ENCODE assay signal across 25 cellular contexts in the genomic region with DNA sequence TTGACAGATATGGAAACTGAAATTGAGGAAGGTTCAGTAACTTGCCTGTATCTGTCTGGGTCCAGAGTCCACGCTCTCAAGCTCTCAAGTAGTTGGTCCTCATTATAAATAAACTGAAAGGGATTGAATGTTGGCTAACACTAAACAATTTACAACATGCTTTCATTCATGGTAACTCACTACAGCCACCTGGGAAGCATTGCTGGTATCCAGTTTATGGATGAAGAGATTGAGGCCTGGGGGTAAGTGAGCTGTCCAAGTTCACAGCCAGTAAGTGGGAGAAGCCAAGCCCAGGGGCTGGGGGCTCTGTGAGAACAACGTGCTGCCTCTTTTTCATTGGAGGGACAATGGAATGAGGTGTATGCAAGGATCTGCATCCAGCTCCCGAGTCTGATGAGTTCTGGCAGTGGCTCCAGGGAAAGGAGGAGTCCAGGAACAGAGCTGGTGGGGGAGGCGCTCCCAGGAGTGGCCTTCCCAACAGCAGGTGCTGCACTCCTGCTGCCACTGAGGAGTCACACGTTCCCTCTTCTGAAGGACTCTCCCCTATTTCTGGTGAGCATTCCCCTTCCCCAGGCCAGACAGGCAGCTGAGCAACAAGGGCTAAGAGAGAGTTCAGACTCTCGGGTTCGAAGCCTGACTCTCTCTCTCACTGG.
DNase-seq lines count a peak whose midpoint lies in the region; ATAC-seq and TF ChIP-seq lines count a peak whose summit lies in the region.
"Had no signal": no experiment of that assay in that cellular context is flagged by ENCODE, and none has a peak within 500 bp of the region (broad histone marks: within the 10 kb centered on the region; RNA-seq: fewer than 3 reads in every experiment).

No MANE protein-coding gene starts in this region.

- no peak for TF ChIP-seq POLR2A in tibial nerve (IDR thresholded peaks at IDR 0.05)

- CTCF ChIA-PET in activated CD8-positive, alpha-beta memory T cell treated with anti-CD3 and anti-CD28 coated beads, Interleukin-2, amount 10 ng/mL, durations not matched to agents 7 days and 5 days (lab: Charles Lee) = no interaction called here

- intact Hi-C loops in activated CD4-positive, alpha-beta T cell treated with anti-CD3 and anti-CD28 coated beads, Interleukin-2, amount 10 ng/mL, durations not matched to agents 24 days and 14 days (cut with micrococcal nuclease) = no loop called here

- H3K36me3 Mint-ChIP-seq in activated CD4-positive, alpha-beta T cell treated with anti-CD3 and anti-CD28 coated beads, Interleukin-2, amount 10 ng/mL, durations not matched to agents 24 days and 14 days (ENCODE audit: low read depth) = no peaks in the 10 kb centered on the region
- no peaks in the 10 kb centered on the region for H3K36me3 Mint-ChIP-seq in brain
- H3K36me3 Mint-ChIP-seq in mesothelial cell of epicardium = no peaks in the 10 kb centered on the region
- no peaks in the 10 kb centered on the region for H3K36me3 Mint-ChIP-seq in activated CD8-positive, alpha-beta memory T cell treated with anti-CD3 and anti-CD28 coated beads, Interleukin-2, amount 10 ng/mL, durations not matched to agents 7 days and 5 days
- H3K36me3 Mint-ChIP-seq: IgD-negative memory B cell had no signal

- 77 to 79% methylated on average over 7 of the region's 7 CpGs for WGBS in tibial nerve, 2 donors

- no peak overlapping the region for H3K27ac Mint-ChIP-seq in activated CD4-positive, alpha-beta T cell treated with anti-CD3 and anti-CD28 coated beads, Interleukin-2, amount 10 ng/mL, durations not matched to agents 24 days and 14 days
- H3K27ac Mint-ChIP-seq in brain (peak overlapping the region in 3 of 5 experiments; percentile 32 to 50 (median 41)), mesothelial cell of epicardium (peak overlapping the region; percentile 38)
- H3K27ac Mint-ChIP-seq in activated CD8-positive, alpha-beta memory T cell treated with anti-CD3 and anti-CD28 coated beads, Interleukin-2, amount 10 ng/mL, durations not matched to agents 7 days and 5 days = no peak overlapping the region
- H3K27ac Mint-ChIP-seq: CD4-positive, alpha-beta T cell; IgD-negative memory B cell had no signal

- H3K27ac ChIP-seq in tibial nerve = peak overlapping the region in 3 of 4 donors; percentile 10 to 82 (median 65)
- H3K27ac ChIP-seq: A549; BLaER1 treated with 17β-estradiol and CSF1 and Interleukin-3, amounts not matched to agents 10 nM and 100 nM; HL-60; PC-9; SJCRH30 had no signal

- H3K27me3 ChIP-seq in tibial nerve = no peaks in the 10 kb centered on the region
- H3K27me3 ChIP-seq: BLaER1 treated with 17β-estradiol and CSF1 and Interleukin-3, amounts not matched to agents 10 nM and 100 nM had no signal

- no peak overlapping the region for H3K4me3 ChIP-seq in tibial nerve
- H3K4me3 ChIP-seq: A549; BLaER1 treated with 17β-estradiol and CSF1 and Interleukin-3, amounts not matched to agents 10 nM and 100 nM; GM12878; PC-9; SJCRH30 had no signal

- TF ChIP-seq CTCF in brain (conservative IDR thresholded peaks at IDR 0.05) (no peak), mesothelial cell of epicardium (IDR thresholded peaks at IDR 0.05; ENCODE audit: unreplicated experiment) (no peak), tibial nerve (IDR thresholded peaks at IDR 0.05) (no peak)

- peaks cover 0 to 18% (median 2%) of the 10 kb centered on the region in 4 donors for H3K4me1 ChIP-seq in tibial nerve

- no peaks in the 10 kb centered on the region for H3K9me3 ChIP-seq in tibial nerve
- H3K9me3 ChIP-seq: A549; BLaER1 treated with 17β-estradiol and CSF1 and Interleukin-3, amounts not matched to agents 10 nM and 100 nM; SJCRH30 had no signal

- no peaks in the 10 kb centered on the region for H3K9me3 Mint-ChIP-seq in activated CD4-positive, alpha-beta T cell treated with anti-CD3 and anti-CD28 coated beads, Interleukin-2, amount 10 ng/mL, durations not matched to agents 24 days and 14 days
- H3K9me3 Mint-ChIP-seq in brain = peaks cover 0 to 9% (median 3%) of the 10 kb centered on the region in 5 experiments
- peaks cover 5% of the 10 kb centered on the region for H3K9me3 Mint-ChIP-seq in mesothelial cell of epicardium
- H3K9me3 Mint-ChIP-seq in activated CD8-positive, alpha-beta memory T cell treated with anti-CD3 and anti-CD28 coated beads, Interleukin-2, amount 10 ng/mL, durations not matched to agents 7 days and 5 days (ENCODE audit: low read depth) = no peaks in the 10 kb centered on the region
- H3K9me3 Mint-ChIP-seq: CD4-positive, alpha-beta T cell had no signal

- DNase-seq in activated CD4-positive, alpha-beta T cell treated with anti-CD3 and anti-CD28 coated beads, Interleukin-2, amount 10 ng/mL, durations not matched to agents 24 days and 14 days = peak; percentile 45
- DNase-seq in activated CD4-positive, alpha-beta T cell treated with anti-CD3 and anti-CD28 coated beads, Interleukin-2, amount 50 U/mL, for 1 hour = no peak
- DNase-seq in mesothelial cell of epicardium (ENCODE audit: low spot score in 2 of 2, unreplicated experiment in 2 of 2) = no peak
- no peak for DNase-seq in tibial nerve (ENCODE audit: low spot score in 2 of 2)
- DNase-seq in NCI-H1694 treated with DMSO at 0.1 percent for 48 hours (lab: John Stamatoyannopoulos, UW) = no peak
- DNase-seq in activated CD8-positive, alpha-beta memory T cell treated with anti-CD3 and anti-CD28 coated beads, Interleukin-2, amount 10 ng/mL, durations not matched to agents 7 days and 5 days = no peak
- DNase-seq: AML-193; CD4-positive, alpha-beta T cell; NCI-H1048; NCI-H1436; NCI-H187 treated with DMSO at 0.1 percent for 48 hours; NCI-H2107; NCI-H2227 treated with DMSO at 0.1 percent for 48 hours; NCI-H69; PC-9; SJCRH30 had no signal

- peaks cover 13% of the 10 kb centered on the region for H3K27me3 Mint-ChIP-seq in activated CD4-positive, alpha-beta T cell treated with anti-CD3 and anti-CD28 coated beads, Interleukin-2, amount 10 ng/mL, durations not matched to agents 24 days and 14 days
- H3K27me3 Mint-ChIP-seq in brain (peaks cover 15% of the 10 kb centered on the region), mesothelial cell of epicardium (ENCODE audit: low read depth) (no peaks in the 10 kb centered on the region)
- H3K27me3 Mint-ChIP-seq in activated CD8-positive, alpha-beta memory T cell treated with anti-CD3 and anti-CD28 coated beads, Interleukin-2, amount 10 ng/mL, durations not matched to agents 7 days and 5 days = peaks cover 7% of the 10 kb centered on the region

- no peaks in the 10 kb centered on the region for H3K36me3 ChIP-seq in tibial nerve
- H3K36me3 ChIP-seq: BLaER1 treated with 17β-estradiol and CSF1 and Interleukin-3, amounts not matched to agents 10 nM and 100 nM; SJCRH30 had no signal

- ATAC-seq in GM21528 (IDR thresholded peaks at IDR 0.05; ENCODE audit: low FRiP score, unreplicated experiment) = no peak
- no peak for ATAC-seq in activated CD8-positive, alpha-beta memory T cell treated with anti-CD3 and anti-CD28 coated beads, Interleukin-2, amount 10 ng/mL, durations not matched to agents 7 days and 5 days
- ATAC-seq: A549, GM12878, Right ventricle myocardium inferior, SK-N-SH treated with all-trans-retinoic acid at 6 μM for 48 hours had no signal

- no peak for TF ChIP-seq EP300 in tibial nerve (IDR thresholded peaks at IDR 0.05)

- no peak overlapping the region for H3K4me3 Mint-ChIP-seq in activated CD4-positive, alpha-beta T cell treated with anti-CD3 and anti-CD28 coated beads, Interleukin-2, amount 10 ng/mL, durations not matched to agents 24 days and 14 days
- H3K4me3 Mint-ChIP-seq in brain (no peak overlapping the region), mesothelial cell of epicardium (no peak overlapping the region)
- H3K4me3 Mint-ChIP-seq in activated CD8-positive, alpha-beta memory T cell treated with anti-CD3 and anti-CD28 coated beads, Interleukin-2, amount 10 ng/mL, durations not matched to agents 7 days and 5 days = no peak overlapping the region
- H3K4me3 Mint-ChIP-seq: CD4-positive, alpha-beta T cell; IgD-negative memory B cell had no signal

- H3K4me1 Mint-ChIP-seq in activated CD4-positive, alpha-beta T cell treated with anti-CD3 and anti-CD28 coated beads, Interleukin-2, amount 10 ng/mL, durations not matched to agents 24 days and 14 days = peaks cover under 1% of the 10 kb centered on the region
- H3K4me1 Mint-ChIP-seq in brain (peaks cover 52% of the 10 kb centered on the region), mesothelial cell of epicardium (peaks cover 44% of the 10 kb centered on the region)
- H3K4me1 Mint-ChIP-seq in activated CD8-positive, alpha-beta memory T cell treated with anti-CD3 and anti-CD28 coated beads, Interleukin-2, amount 10 ng/mL, durations not matched to agents 7 days and 5 days = peaks cover 2% of the 10 kb centered on the region
- H3K4me1 Mint-ChIP-seq: IgD-negative memory B cell had no signal

Comparison
In these comparisons a context has a peak if more than half of its experiments do, and no peak if none do; other contexts are left out.
1. H3K27ac Mint-ChIP-seq: peak in brain (3 of 5) and mesothelial cell of epicardium (single experiment); none in activated CD4-positive, alpha-beta T cell treated with anti-CD3 and anti-CD28 coated beads, Interleukin-2, amount 10 ng/mL, durations not matched to agents 24 days and 14 days (single experiment) and activated CD8-positive, alpha-beta memory T cell treated with anti-CD3 and anti-CD28 coated beads, Interleukin-2, amount 10 ng/mL, durations not matched to agents 7 days and 5 days (single experiment).